1 cellular context compared by ENCODE assay signal in genomic region chr1:244840219-244840794, GRCh38.
TF ChIP-seq lines count a peak whose summit lies in the region.

No MANE protein-coding gene starts in this region.

TF ChIP-seq in A549, 52 proteins besides CTCF, POLR2A, EP300 and RAD21 (continued from another document):
- TF ChIP-seq CHD4 (IDR thresholded peaks at IDR 0.05; ENCODE audit: borderline replicate concordance) = no peak
